ENCODE assay signal across 11 cellular contexts in genomic region chr3:158808697-158809096, GRCh38. TPM values are rescaled to one million over a fixed set of nuclear protein-coding genes. Genes with fewer than 3 reads are reported as not detected.
DNase-seq lines count a peak whose midpoint lies in the region; ATAC-seq and TF ChIP-seq lines count a peak whose summit lies in the region.
"Had no signal": no experiment of that assay in that cellular context is flagged by ENCODE, and none has a peak within 500 bp of the region (broad histone marks: within the 10 kb centered on the region; RNA-seq: fewer than 3 reads in every experiment).

No MANE protein-coding gene starts in this region.

- no peak for TF ChIP-seq POLR2A in testis (IDR thresholded peaks at IDR 0.05)

- DNase-seq in AG10803 (ENCODE audit: low read depth), result peak; percentile 85
- peak; percentile 78 for DNase-seq in HS-5 (ENCODE audit: low read depth)
- peak; percentile 57 for DNase-seq in SW480 (ENCODE audit: low spot score)
- peak; percentile 94 for DNase-seq in islet precursor cell
- no peak for DNase-seq in effector CD4-positive, alpha-beta T cell
- no peak for DNase-seq in NCI-H1048 (lab: John Stamatoyannopoulos, UW)
- DNase-seq in testis, result no peak
- DNase-seq: adrenal gland, mucosa of descending colon, NCI-H69 had no signal

- H3K27me3 ChIP-seq in testis, result no peaks in the 10 kb centered on the region
- H3K27me3 ChIP-seq: adrenal gland had no signal

- no peak overlapping the region for H3K4me3 ChIP-seq in AG10803 (ENCODE audit: low read length)
- H3K4me3 ChIP-seq in testis, result no peak overlapping the region
- H3K4me3 ChIP-seq: adrenal gland, mucosa of descending colon had no signal

- H3K9me3 ChIP-seq in testis, result no peaks in the 10 kb centered on the region
- H3K9me3 ChIP-seq: adrenal gland, mucosa of descending colon had no signal

- WGBS in testis, 2 donors, result 88 to 93% methylated on average over 3 of the region's 3 CpGs

- intact Hi-C loops in testis (cut with DNase I; ENCODE audit: low total_unique reads), result no loop called here

- TF ChIP-seq CTCF in AG10803 (conservative IDR thresholded peaks at IDR 0.05; ENCODE audit: low read length) (no peak), testis (IDR thresholded peaks at IDR 0.05) (no peak)

- H3K4me1 ChIP-seq in testis, result no peaks in the 10 kb centered on the region

- no peak overlapping the region for H3K27ac ChIP-seq in testis

- no peaks in the 10 kb centered on the region for H3K36me3 ChIP-seq in testis (ENCODE audit: low read depth, missing control alignments)

- ATAC-seq in HG03432 (IDR thresholded peaks at IDR 0.05; ENCODE audit: unreplicated experiment), result no peak
- ATAC-seq: mucosa of descending colon had no signal

RNA-seq across cellular contexts. Expression of gene MFSD1, which starts 6.8 kb away (rescaled TPM):
- total RNA-seq in testis, result 10 to 100 TPM; 30.6 to 33.9 TPM
- 32.3 TPM for polyA plus RNA-seq in testis (ENCODE audit: insufficient read depth, low read depth, low replicate concordance)

Comparison
In these comparisons a context has a peak if more than half of its experiments do, and no peak if none do; other contexts are left out.
1. DNase-seq: peak in AG10803 (single experiment), HS-5 (single experiment), SW480 (single experiment) and islet precursor cell (single experiment); none in effector CD4-positive, alpha-beta T cell (single experiment), NCI-H1048 (single experiment) and testis (single experiment).